1 cellular context compared by ENCODE assay signal in the genomic region with DNA sequence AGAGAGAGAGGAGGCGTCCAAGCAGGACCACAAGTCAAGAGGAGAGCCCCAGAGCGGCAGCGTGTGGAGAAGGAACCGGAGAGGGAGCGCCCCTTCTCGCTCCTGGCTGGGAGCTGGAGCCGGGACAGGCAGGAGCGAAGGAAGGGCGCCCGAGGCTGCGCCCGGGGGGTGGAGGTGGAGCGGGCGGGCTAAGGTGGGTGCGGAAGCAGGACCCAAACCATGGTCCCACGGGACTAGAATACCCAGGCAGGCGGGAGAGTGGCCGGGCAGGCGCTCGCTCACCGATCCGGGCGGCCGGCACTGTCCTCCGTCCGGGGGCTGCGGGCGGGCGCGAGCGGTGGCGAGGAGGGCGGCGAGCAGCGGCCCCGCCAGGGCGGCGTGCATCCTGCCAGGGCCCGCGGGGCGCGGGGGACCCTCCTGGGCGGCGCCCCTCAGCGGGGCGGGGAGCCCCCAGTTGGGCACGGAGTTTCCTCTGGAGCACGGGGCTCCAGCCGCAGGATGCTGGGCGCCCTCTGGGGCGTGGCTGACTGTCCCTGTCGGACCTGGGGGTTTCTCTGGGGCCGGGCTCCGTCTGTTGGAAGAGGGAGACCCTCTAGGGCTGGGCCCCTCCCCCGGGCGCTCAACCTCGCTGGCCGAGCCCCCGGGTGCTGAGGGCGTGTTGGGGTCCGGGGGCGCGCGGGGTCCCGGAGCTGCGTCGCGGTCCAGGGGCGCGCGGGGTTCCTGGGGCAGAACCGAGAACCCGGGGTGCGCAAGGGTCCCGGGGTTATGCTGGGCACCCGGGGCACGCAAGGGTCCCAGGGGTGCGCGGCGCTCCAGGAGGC.
TF ChIP-seq lines count a peak whose summit lies in the region.

No MANE protein-coding gene starts in this region.

TF ChIP-seq in GM23338, 12 proteins besides CTCF, POLR2A, EP300 and RAD21 (continued from another document):
- TF ChIP-seq, protein P1, sequence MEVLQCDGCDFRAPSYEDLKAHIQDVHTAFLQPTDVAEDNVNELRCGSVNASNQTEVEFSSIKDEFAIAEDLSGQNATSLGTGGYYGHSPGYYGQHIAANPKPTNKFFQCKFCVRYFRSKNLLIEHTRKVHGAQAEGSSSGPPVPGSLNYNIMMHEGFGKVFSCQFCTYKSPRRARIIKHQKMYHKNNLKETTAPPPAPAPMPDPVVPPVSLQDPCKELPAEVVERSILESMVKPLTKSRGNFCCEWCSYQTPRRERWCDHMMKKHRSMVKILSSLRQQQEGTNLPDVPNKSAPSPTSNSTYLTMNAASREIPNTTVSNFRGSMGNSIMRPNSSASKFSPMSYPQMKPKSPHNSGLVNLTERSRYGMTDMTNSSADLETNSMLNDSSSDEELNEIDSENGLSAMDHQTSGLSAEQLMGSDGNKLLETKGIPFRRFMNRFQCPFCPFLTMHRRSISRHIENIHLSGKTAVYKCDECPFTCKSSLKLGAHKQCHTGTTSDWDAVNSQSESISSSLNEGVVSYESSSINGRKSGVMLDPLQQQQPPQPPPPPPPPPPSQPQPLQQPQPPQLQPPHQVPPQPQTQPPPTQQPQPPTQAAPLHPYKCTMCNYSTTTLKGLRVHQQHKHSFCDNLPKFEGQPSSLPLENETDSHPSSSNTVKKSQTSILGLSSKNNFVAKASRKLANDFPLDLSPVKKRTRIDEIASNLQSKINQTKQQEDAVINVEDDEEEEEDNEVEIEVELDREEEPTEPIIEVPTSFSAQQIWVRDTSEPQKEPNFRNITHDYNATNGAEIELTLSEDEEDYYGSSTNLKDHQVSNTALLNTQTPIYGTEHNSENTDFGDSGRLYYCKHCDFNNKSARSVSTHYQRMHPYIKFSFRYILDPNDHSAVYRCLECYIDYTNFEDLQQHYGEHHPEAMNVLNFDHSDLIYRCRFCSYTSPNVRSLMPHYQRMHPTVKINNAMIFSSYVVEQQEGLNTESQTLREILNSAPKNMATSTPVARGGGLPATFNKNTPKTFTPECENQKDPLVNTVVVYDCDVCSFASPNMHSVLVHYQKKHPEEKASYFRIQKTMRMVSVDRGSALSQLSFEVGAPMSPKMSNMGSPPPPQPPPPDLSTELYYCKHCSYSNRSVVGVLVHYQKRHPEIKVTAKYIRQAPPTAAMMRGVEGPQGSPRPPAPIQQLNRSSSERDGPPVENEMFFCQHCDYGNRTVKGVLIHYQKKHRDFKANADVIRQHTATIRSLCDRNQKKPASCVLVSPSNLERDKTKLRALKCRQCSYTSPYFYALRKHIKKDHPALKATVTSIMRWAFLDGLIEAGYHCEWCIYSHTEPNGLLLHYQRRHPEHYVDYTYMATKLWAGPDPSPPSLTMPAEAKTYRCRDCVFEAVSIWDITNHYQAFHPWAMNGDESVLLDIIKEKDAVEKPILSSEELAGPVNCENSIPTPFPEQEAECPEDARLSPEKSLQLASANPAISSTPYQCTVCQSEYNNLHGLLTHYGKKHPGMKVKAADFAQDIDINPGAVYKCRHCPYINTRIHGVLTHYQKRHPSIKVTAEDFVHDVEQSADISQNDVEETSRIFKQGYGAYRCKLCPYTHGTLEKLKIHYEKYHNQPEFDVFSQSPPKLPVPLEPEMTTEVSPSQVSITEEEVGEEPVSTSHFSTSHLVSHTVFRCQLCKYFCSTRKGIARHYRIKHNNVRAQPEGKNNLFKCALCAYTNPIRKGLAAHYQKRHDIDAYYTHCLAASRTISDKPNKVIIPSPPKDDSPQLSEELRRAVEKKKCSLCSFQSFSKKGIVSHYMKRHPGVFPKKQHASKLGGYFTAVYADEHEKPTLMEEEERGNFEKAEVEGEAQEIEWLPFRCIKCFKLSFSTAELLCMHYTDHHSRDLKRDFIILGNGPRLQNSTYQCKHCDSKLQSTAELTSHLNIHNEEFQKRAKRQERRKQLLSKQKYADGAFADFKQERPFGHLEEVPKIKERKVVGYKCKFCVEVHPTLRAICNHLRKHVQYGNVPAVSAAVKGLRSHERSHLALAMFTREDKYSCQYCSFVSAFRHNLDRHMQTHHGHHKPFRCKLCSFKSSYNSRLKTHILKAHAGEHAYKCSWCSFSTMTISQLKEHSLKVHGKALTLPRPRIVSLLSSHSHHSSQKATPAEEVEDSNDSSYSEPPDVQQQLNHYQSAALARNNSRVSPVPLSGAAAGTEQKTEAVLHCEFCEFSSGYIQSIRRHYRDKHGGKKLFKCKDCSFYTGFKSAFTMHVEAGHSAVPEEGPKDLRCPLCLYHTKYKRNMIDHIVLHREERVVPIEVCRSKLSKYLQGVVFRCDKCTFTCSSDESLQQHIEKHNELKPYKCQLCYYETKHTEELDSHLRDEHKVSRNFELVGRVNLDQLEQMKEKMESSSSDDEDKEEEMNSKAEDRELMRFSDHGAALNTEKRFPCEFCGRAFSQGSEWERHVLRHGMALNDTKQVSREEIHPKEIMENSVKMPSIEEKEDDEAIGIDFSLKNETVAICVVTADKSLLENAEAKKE (CRISPR knock-in tag; IDR thresholded peaks at IDR 0.05): no peak
- TF ChIP-seq, protein P2, sequence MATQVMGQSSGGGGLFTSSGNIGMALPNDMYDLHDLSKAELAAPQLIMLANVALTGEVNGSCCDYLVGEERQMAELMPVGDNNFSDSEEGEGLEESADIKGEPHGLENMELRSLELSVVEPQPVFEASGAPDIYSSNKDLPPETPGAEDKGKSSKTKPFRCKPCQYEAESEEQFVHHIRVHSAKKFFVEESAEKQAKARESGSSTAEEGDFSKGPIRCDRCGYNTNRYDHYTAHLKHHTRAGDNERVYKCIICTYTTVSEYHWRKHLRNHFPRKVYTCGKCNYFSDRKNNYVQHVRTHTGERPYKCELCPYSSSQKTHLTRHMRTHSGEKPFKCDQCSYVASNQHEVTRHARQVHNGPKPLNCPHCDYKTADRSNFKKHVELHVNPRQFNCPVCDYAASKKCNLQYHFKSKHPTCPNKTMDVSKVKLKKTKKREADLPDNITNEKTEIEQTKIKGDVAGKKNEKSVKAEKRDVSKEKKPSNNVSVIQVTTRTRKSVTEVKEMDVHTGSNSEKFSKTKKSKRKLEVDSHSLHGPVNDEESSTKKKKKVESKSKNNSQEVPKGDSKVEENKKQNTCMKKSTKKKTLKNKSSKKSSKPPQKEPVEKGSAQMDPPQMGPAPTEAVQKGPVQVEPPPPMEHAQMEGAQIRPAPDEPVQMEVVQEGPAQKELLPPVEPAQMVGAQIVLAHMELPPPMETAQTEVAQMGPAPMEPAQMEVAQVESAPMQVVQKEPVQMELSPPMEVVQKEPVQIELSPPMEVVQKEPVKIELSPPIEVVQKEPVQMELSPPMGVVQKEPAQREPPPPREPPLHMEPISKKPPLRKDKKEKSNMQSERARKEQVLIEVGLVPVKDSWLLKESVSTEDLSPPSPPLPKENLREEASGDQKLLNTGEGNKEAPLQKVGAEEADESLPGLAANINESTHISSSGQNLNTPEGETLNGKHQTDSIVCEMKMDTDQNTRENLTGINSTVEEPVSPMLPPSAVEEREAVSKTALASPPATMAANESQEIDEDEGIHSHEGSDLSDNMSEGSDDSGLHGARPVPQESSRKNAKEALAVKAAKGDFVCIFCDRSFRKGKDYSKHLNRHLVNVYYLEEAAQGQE (IDR thresholded peaks at IDR 0.05; ENCODE audit: unreplicated experiment): no peak
- no peak for TF ChIP-seq NANOG (IDR thresholded peaks at IDR 0.05; ENCODE audit: borderline replicate concordance)
